ENCODE assay signal across 1 cellular context in genomic region chr13:42148538-42148937, GRCh38.
TF ChIP-seq lines count a peak whose summit lies in the region.

No MANE protein-coding gene starts in this region.

TF ChIP-seq in WTC11, 78 proteins besides CTCF, POLR2A, EP300 and RAD21 (continued from another document):
- no peak for TF ChIP-seq STAT6 (CRISPR knock-in tag; conservative IDR thresholded peaks at IDR 0.05; ENCODE audit: low read depth)
- no peak for TF ChIP-seq ZNF219 (CRISPR knock-in tag; IDR thresholded peaks at IDR 0.05; ENCODE audit: borderline replicate concordance)
- TF ChIP-seq ESRRA (CRISPR knock-in tag; IDR thresholded peaks at IDR 0.05; ENCODE audit: borderline replicate concordance) = no peak
- no peak for TF ChIP-seq ZNF281 (CRISPR knock-in tag; IDR thresholded peaks at IDR 0.05)
- no peak for TF ChIP-seq TP53 (CRISPR knock-in tag; IDR thresholded peaks at IDR 0.05)
- no peak for TF ChIP-seq MLX (CRISPR knock-in tag; IDR thresholded peaks at IDR 0.05)
- TF ChIP-seq ERG (CRISPR knock-in tag; IDR thresholded peaks at IDR 0.05) = no peak
- no peak for TF ChIP-seq ZBTB43 (CRISPR knock-in tag; IDR thresholded peaks at IDR 0.05)
- TF ChIP-seq NFYB (CRISPR knock-in tag; conservative IDR thresholded peaks at IDR 0.05; ENCODE audit: low read depth) = no peak
- no peak for TF ChIP-seq NR2C2 (CRISPR knock-in tag; IDR thresholded peaks at IDR 0.05)
